In the genomic region with DNA sequence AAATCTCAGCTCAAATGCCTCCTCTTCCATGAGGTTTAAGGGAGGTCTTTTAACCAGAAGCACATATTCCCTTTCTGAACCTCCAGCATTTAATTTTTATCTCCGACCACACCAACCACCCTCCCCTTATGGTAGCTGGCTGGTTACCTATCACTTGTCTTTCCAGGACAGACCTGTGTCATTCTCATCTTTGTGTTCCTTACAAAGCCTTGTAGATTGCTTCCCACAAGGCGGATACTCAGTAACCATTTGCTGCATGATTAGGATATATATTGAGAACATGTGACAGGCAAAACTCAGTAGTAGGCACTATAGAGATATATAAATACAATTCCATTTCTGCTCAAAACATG, we compare ENCODE assay signal across 14 cellular contexts.
DNase-seq lines count a peak whose midpoint lies in the region; ATAC-seq and TF ChIP-seq lines count a peak whose summit lies in the region.
"Had no signal": no experiment of that assay in that cellular context is flagged by ENCODE, and none has a peak within 500 bp of the region (broad histone marks: within the 10 kb centered on the region; RNA-seq: fewer than 3 reads in every experiment).

No MANE protein-coding gene starts in this region.

- H3K4me2 ChIP-seq in PC-3 (ENCODE audit: low read length) (peak overlapping the region; percentile 47), osteoblast (ENCODE audit: insufficient read depth, low read length) (no peak overlapping the region)

- H3K27ac ChIP-seq in ACC112 (ENCODE audit: low read depth, low read length): peak overlapping the region; percentile 99
- H3K27ac ChIP-seq in PC-3 (ENCODE audit: low read length): peak overlapping the region; percentile 87
- peak overlapping the region; percentile 85 for H3K27ac ChIP-seq in brain microvascular endothelial cell
- peak overlapping the region; percentile 82 for H3K27ac ChIP-seq in osteoblast (ENCODE audit: low read depth, low read length)
- H3K27ac ChIP-seq in RWPE1: no peak overlapping the region
- H3K27ac ChIP-seq: HL-60 had no signal

- CTCF ChIA-PET in PC-3 (lab: Charles Lee): interaction anchor here (0.5 to 1.9 kb wide), 2 partner anchors 59 to 87 kb away, joined by 3 to 8 read pairs; no protein-coding TSS in a partner anchor
- CTCF ChIA-PET in RWPE1 (lab: Yijun Ruan, JAX): interaction anchor here (0.8 kb wide), 1 partner anchor 59 kb away, joined by 4 read pairs; no protein-coding TSS in a partner anchor

- H3K27me3 ChIP-seq in ACC112 (ENCODE audit: insufficient read depth, low read length) (no peaks in the 10 kb centered on the region), PC-3 (ENCODE audit: low read length) (no peaks in the 10 kb centered on the region), brain microvascular endothelial cell (replicated peaks) (no peaks in the 10 kb centered on the region), osteoblast (ENCODE audit: insufficient read depth, low read length) (no peaks in the 10 kb centered on the region)

- peaks cover 17% of the 10 kb centered on the region for H3F3A ChIP-seq in PC-3 (ENCODE audit: low read length, unreplicated experiment)

- H3K4me3 ChIP-seq in ACC112 (ENCODE audit: low read depth, low read length) (no peak overlapping the region), PC-3 (ENCODE audit: low read length) (no peak overlapping the region), brain microvascular endothelial cell (ENCODE audit: low read depth, low read length) (no peak overlapping the region), osteoblast (ENCODE audit: insufficient read depth, low read length) (no peak overlapping the region)

- POLR2A ChIA-PET in PC-3 (lab: Charles Lee; ENCODE audit: unreplicated experiment) (interaction anchor here (0.7 kb wide), 1 partner anchor 1038 kb away, joined by 4 read pairs; no protein-coding TSS in a partner anchor), RWPE1 (lab: Yijun Ruan, JAX; ENCODE audit: low non-redundant PET) (interaction anchor here (0.5 kb wide), 1 partner anchor 281 kb away, joined by 10 read pairs; no protein-coding TSS in a partner anchor)

- no peak overlapping the region for H3K9ac ChIP-seq in PC-3 (ENCODE audit: low read length)

- H3K4me1 ChIP-seq in ACC112 (ENCODE audit: control insufficient read depth, insufficient read depth, low read length, unreplicated experiment) (peaks cover 68% of the 10 kb centered on the region), PC-3 (ENCODE audit: insufficient read depth, low read length) (peaks cover 59% of the 10 kb centered on the region), osteoblast (ENCODE audit: insufficient read depth, low read length) (peaks cover 53% of the 10 kb centered on the region)

- no peak overlapping the region for H2AFZ ChIP-seq in ACC112 (ENCODE audit: low read length, unreplicated experiment)
- H2AFZ ChIP-seq in PC-3 (ENCODE audit: low read length): no peak overlapping the region
- H2AFZ ChIP-seq in osteoblast (ENCODE audit: low read length): no peak overlapping the region

- H3K9me2 ChIP-seq in PC-3 (replicated peaks; ENCODE audit: low read length): no peaks in the 10 kb centered on the region

- ATAC-seq in PC-3 (no peak), GM18520 (IDR thresholded peaks at IDR 0.05; ENCODE audit: unreplicated experiment) (no peak)

- no TSS peak for BruUV-seq in PC-3 (replicated peaks; lab: Mats Ljungman, UMichigan)

- in situ Hi-C loops in brain microvascular endothelial cell (cut with HindIII; ENCODE audit: low pct_ligation_motif_present, low sequenced_read_pairs): no loop called here

- H3K36me3 ChIP-seq in ACC112 (ENCODE audit: insufficient read depth, low read length) (no peaks in the 10 kb centered on the region), PC-3 (ENCODE audit: low read depth, low read length) (no peaks in the 10 kb centered on the region), brain microvascular endothelial cell (replicated peaks) (no peaks in the 10 kb centered on the region), osteoblast (ENCODE audit: insufficient read depth, low read length) (no peaks in the 10 kb centered on the region)

- no peak for DNase-seq in PC-3
- no peak for DNase-seq in brain microvascular endothelial cell
- no peak for DNase-seq in osteoblast (ENCODE audit: insufficient read length, low spot score, missing footprints)
- DNase-seq in SW 1271 (lab: John Stamatoyannopoulos, UW): no peak
- DNase-seq in RWPE1 (ENCODE audit: low spot score): no peak
- DNase-seq in CD1c-positive myeloid dendritic cell (ENCODE audit: extremely low spot score): no peak
- DNase-seq: CD4-positive, alpha-beta memory T cell; DMS79; HCEC 1CT; NCI-H1436; NCI-H2029 had no signal

- TF ChIP-seq CTCF in PC-3 (conservative IDR thresholded peaks at IDR 0.05; ENCODE audit: low read depth, low read length) (no peak), brain microvascular endothelial cell (IDR thresholded peaks at IDR 0.05; ENCODE audit: low read depth, low read length, missing control alignments) (no peak), osteoblast (IDR thresholded peaks at IDR 0.05; ENCODE audit: extremely low read depth, low read depth, low read length) (no peak), RWPE1 (conservative IDR thresholded peaks at IDR 0.05; ENCODE audit: low read depth) (no peak)

- H3K9me3 ChIP-seq in PC-3 (ENCODE audit: low read length) (no peaks in the 10 kb centered on the region), osteoblast (ENCODE audit: low read depth, low read length) (no peaks in the 10 kb centered on the region)

- intact Hi-C loops in PC-3 (cut with micrococcal nuclease): no loop called here

- H3K79me2 ChIP-seq in ACC112 (ENCODE audit: control insufficient read depth, insufficient read depth, low read length, unreplicated experiment) (no peaks in the 10 kb centered on the region), PC-3 (ENCODE audit: low read length) (no peaks in the 10 kb centered on the region), osteoblast (ENCODE audit: insufficient read depth, low read length) (no peaks in the 10 kb centered on the region)

- H4K20me1 ChIP-seq in PC-3 (ENCODE audit: low read length): no peaks in the 10 kb centered on the region
- H4K20me1 ChIP-seq in osteoblast (ENCODE audit: insufficient read depth, low read length): no peaks in the 10 kb centered on the region
